9 cellular contexts compared by ENCODE assay signal in genomic region chr12:101857043-101857558, GRCh38. TPM values are rescaled to one million over a fixed set of nuclear protein-coding genes. Genes with fewer than 3 reads are reported as not detected.
DNase-seq lines count a peak whose midpoint lies in the region; ATAC-seq and TF ChIP-seq lines count a peak whose summit lies in the region.
"Had no signal": no experiment of that assay in that cellular context is flagged by ENCODE, and none has a peak within 500 bp of the region (broad histone marks: within the 10 kb centered on the region; RNA-seq: fewer than 3 reads in every experiment).

No MANE protein-coding gene starts in this region.

- no peak for TF ChIP-seq CTCF in esophagus squamous epithelium (IDR thresholded peaks at IDR 0.05)

- peaks cover 4 to 28% (median 4%) of the 10 kb centered on the region in 3 donors for H3K4me1 ChIP-seq in esophagus squamous epithelium

- no peaks in the 10 kb centered on the region for H3K36me3 ChIP-seq in esophagus squamous epithelium
- H3K36me3 ChIP-seq: HAP-1 had no signal

- peak; percentile 46 for ATAC-seq in HG02571 (IDR thresholded peaks at IDR 0.05; ENCODE audit: unreplicated experiment)

- peak; percentile 79 for DNase-seq in GM03348 (ENCODE audit: low spot score)
- peak; percentile 75 for DNase-seq in NCI-H69 (lab: John Stamatoyannopoulos, UW)
- peak; percentile 54 for DNase-seq in hepatic stellate cell (ENCODE audit: low spot score)
- no peak for DNase-seq in HUDEP-2 (lab: John Stamatoyannopoulos, UW; ENCODE audit: unreplicated experiment in 76 of 76)
- no peak for DNase-seq in esophagus squamous epithelium (lab: John Stamatoyannopoulos, UW)
- DNase-seq in substantia nigra (lab: John Stamatoyannopoulos, UW): no peak
- no peak for DNase-seq in stimulated activated CD4-positive, alpha-beta T cell treated with anti-CD3 and anti-CD28 coated beads, Interleukin-1b, Interleukin-23, amount 100 ng/mL, for 48 hours

- H3K27me3 ChIP-seq in esophagus squamous epithelium: no peaks in the 10 kb centered on the region

- no peak overlapping the region for H3K4me3 ChIP-seq in esophagus squamous epithelium
- H3K4me3 ChIP-seq: HAP-1 had no signal

- intact Hi-C loops in esophagus squamous epithelium (cut with DNase I): no loop called here

- no peak for TF ChIP-seq POLR2A in esophagus squamous epithelium (IDR thresholded peaks at IDR 0.05)

- H3K9me3 ChIP-seq in esophagus squamous epithelium: no peaks in the 10 kb centered on the region
- H3K9me3 ChIP-seq: HAP-1 had no signal

- WGBS in esophagus squamous epithelium, 2 donors: 41 to 64% methylated on average over 1 of the region's 1 CpG

- H3K27ac ChIP-seq in esophagus squamous epithelium: peak overlapping the region in 1 of 4 donors; percentile 9
- H3K27ac ChIP-seq in substantia nigra (ENCODE audit: low read depth, low read length, poor library complexity, severe bottlenecking): no peak overlapping the region

RNA-seq across cellular contexts. Expression of gene DRAM1, which starts 20.3 kb away (rescaled TPM):
- total RNA-seq in esophagus squamous epithelium: 10 to 100 TPM in 1 of 4 donors, 1 to 10 TPM in 3; 1.4 to 15.0 (median 6.0) TPM

RNA-seq across cellular contexts. Expression of gene GNPTAB, which starts 26.3 kb away (rescaled TPM):
- total RNA-seq in esophagus squamous epithelium: 10 to 100 TPM; 20.8 to 26.3 (median 21.9) TPM

Comparison
In these comparisons a context has a peak if more than half of its experiments do, and no peak if none do; other contexts are left out.
1. DNase-seq: peak in GM03348 (single experiment), NCI-H69 (single experiment) and hepatic stellate cell (single experiment); none in HUDEP-2 (0 of 76), esophagus squamous epithelium (single experiment), substantia nigra (0 of 49) and stimulated activated CD4-positive, alpha-beta T cell treated with anti-CD3 and anti-CD28 coated beads, Interleukin-1b, Interleukin-23, amount 100 ng/mL, for 48 hours (single experiment).